ENCODE assay signal across 8 cellular contexts in genomic region chr12:9674226-9674590, GRCh38. TPM values are rescaled to one million over a fixed set of nuclear protein-coding genes. Genes with fewer than 3 reads are reported as not detected.
A peak's percentile ranks its signal among the peaks of the same experiment; 100 is the strongest.
DNase-seq lines count a peak whose midpoint lies in the region; ATAC-seq and TF ChIP-seq lines count a peak whose summit lies in the region.

No MANE protein-coding gene starts in this region.

- no peaks in the 10 kb centered on the region for H3K36me3 ChIP-seq in H7 (replicated peaks; ENCODE audit: control insufficient read depth, insufficient read depth, low read length)

- peak overlapping the region; percentile 97 for H3K27ac Mint-ChIP-seq in activated CD4-positive, alpha-beta T cell treated with anti-CD3 and anti-CD28 coated beads, Interleukin-2, amount 10 ng/mL, durations not matched to agents 24 days and 14 days
- H3K27ac Mint-ChIP-seq in mesothelial cell of epicardium, result peak overlapping the region; percentile 52

- H3K4me3 ChIP-seq in H7 (ENCODE audit: insufficient read depth, low read depth, low read length), result no peak overlapping the region

- no peaks in the 10 kb centered on the region for H3K27me3 ChIP-seq in H7 (ENCODE audit: control insufficient read depth, insufficient read depth, low read length)

- ATAC-seq in GM18498 (IDR thresholded peaks at IDR 0.05; ENCODE audit: unreplicated experiment) (peak; percentile 39), HG02610 (IDR thresholded peaks at IDR 0.05; ENCODE audit: unreplicated experiment) (peak; percentile 31)

- DNase-seq in activated CD4-positive, alpha-beta T cell treated with anti-CD3 and anti-CD28 coated beads, Interleukin-2, amount 10 ng/mL, durations not matched to agents 24 days and 14 days, result peak; percentile 89
- DNase-seq in mesothelial cell of epicardium (ENCODE audit: low spot score in 2 of 2, unreplicated experiment in 2 of 2) (no peak), anterior cingulate cortex (lab: John Stamatoyannopoulos, UW) (no peak), H7 (no peak), SIG-M5 (lab: John Stamatoyannopoulos, UW) (no peak), NCI-H82 (lab: John Stamatoyannopoulos, UW) (no peak)

- no peaks in the 10 kb centered on the region for H3K27me3 Mint-ChIP-seq in activated CD4-positive, alpha-beta T cell treated with anti-CD3 and anti-CD28 coated beads, Interleukin-2, amount 10 ng/mL, durations not matched to agents 24 days and 14 days
- H3K27me3 Mint-ChIP-seq in mesothelial cell of epicardium (ENCODE audit: low read depth), result no peaks in the 10 kb centered on the region

- no peaks in the 10 kb centered on the region for H3K9me3 Mint-ChIP-seq in activated CD4-positive, alpha-beta T cell treated with anti-CD3 and anti-CD28 coated beads, Interleukin-2, amount 10 ng/mL, durations not matched to agents 24 days and 14 days
- peaks cover 26% of the 10 kb centered on the region for H3K9me3 Mint-ChIP-seq in mesothelial cell of epicardium

- H3K4me1 Mint-ChIP-seq in activated CD4-positive, alpha-beta T cell treated with anti-CD3 and anti-CD28 coated beads, Interleukin-2, amount 10 ng/mL, durations not matched to agents 24 days and 14 days, result peaks cover 57% of the 10 kb centered on the region
- peaks cover 7% of the 10 kb centered on the region for H3K4me1 Mint-ChIP-seq in mesothelial cell of epicardium

- TF ChIP-seq CTCF in mesothelial cell of epicardium (IDR thresholded peaks at IDR 0.05; ENCODE audit: unreplicated experiment), result no peak

- peak overlapping the region; percentile 89 for H3K4me3 Mint-ChIP-seq in activated CD4-positive, alpha-beta T cell treated with anti-CD3 and anti-CD28 coated beads, Interleukin-2, amount 10 ng/mL, durations not matched to agents 24 days and 14 days
- H3K4me3 Mint-ChIP-seq in mesothelial cell of epicardium, result no peak overlapping the region

- intact Hi-C loops in activated CD4-positive, alpha-beta T cell treated with anti-CD3 and anti-CD28 coated beads, Interleukin-2, amount 10 ng/mL, durations not matched to agents 24 days and 14 days (cut with micrococcal nuclease), result loop anchor here (1.0 to 2.0 kb wide), 3 partner anchors 19 to 40 kb away; no protein-coding TSS in a partner anchor

- peaks cover 86% of the 10 kb centered on the region for H3K36me3 Mint-ChIP-seq in activated CD4-positive, alpha-beta T cell treated with anti-CD3 and anti-CD28 coated beads, Interleukin-2, amount 10 ng/mL, durations not matched to agents 24 days and 14 days (ENCODE audit: low read depth)
- H3K36me3 Mint-ChIP-seq in mesothelial cell of epicardium, result peaks cover 44% of the 10 kb centered on the region

RNA-seq across cellular contexts. Expression of gene CLEC2D, which starts 4.7 kb away (rescaled TPM):
- 386 and 391 TPM in 2 replicates for total RNA-seq in activated CD4-positive, alpha-beta T cell treated with anti-CD3 and anti-CD28 coated beads, Interleukin-2, amount 10 ng/mL, durations not matched to agents 24 days and 14 days
- total RNA-seq in mesothelial cell of epicardium, result 20.7 to 21.8 TPM (median 21.7 TPM) in 3 replicates
- total RNA-seq in H7 (2014; rRNA removed; shearing (Covaris generic)), result 1.8 and 4.7 TPM in 2 replicates

RNA-seq across cellular contexts. Expression of gene CLECL1, which starts 58.7 kb away (rescaled TPM):
- total RNA-seq in activated CD4-positive, alpha-beta T cell treated with anti-CD3 and anti-CD28 coated beads, Interleukin-2, amount 10 ng/mL, durations not matched to agents 24 days and 14 days, result 5.3 and 9.1 TPM in 2 replicates
- total RNA-seq in mesothelial cell of epicardium, result not detected in 3 replicates
- total RNA-seq in H7 (2014; rRNA removed; shearing (Covaris generic)), result not detected in 2 replicates

Comparison
In these comparisons a context has a peak if more than half of its experiments do, and no peak if none do; other contexts are left out.
1. RNA of gene CLEC2D, which starts 4.7 kb away (total RNA-seq): 386 to 391 TPM in activated CD4-positive, alpha-beta T cell treated with anti-CD3 and anti-CD28 coated beads, Interleukin-2, amount 10 ng/mL, durations not matched to agents 24 days and 14 days; 20.7 to 21.8 TPM in mesothelial cell of epicardium and 1.8 to 4.7 TPM in H7; every median in the first group is over 10 times any median in the second.